30 cellular contexts compared by ENCODE assay signal in genomic region chr3:35780800-35781199, GRCh38.
"Had no signal": no experiment of that assay in that cellular context is flagged by ENCODE, and none has a peak within 500 bp of the region (broad histone marks: within the 10 kb centered on the region; RNA-seq: fewer than 3 reads in every experiment).

No MANE protein-coding gene starts in this region.

- H3K4me1 Mint-ChIP-seq: natural killer cell had no signal

- ATAC-seq: heart left ventricle; lower lobe of right lung; natural killer cell; pancreas; right cardiac atrium; stimulated activated naive B cell treated with anti-CD40 and anti-IgM and Interleukin-4, amounts not matched to agents 10 μg/mL and 1 μg/mL and 100 μg/mL, for 72 hours; stimulated activated naive CD8-positive, alpha-beta T cell treated with anti-CD3 and anti-CD28 coated beads, Interleukin-15, Interleukin-2, amounts not matched to agents 100 U/mL and 50 U/mL, for 24 hours had no signal

- H3K4me2 ChIP-seq: smooth muscle cell had no signal

- H3K9me3 Mint-ChIP-seq: mesothelial cell of epicardium; stimulated activated naive B cell treated with anti-CD40 and anti-IgM and Interleukin-4, amounts not matched to agents 10 μg/mL and 1 μg/mL and 100 μg/mL, for 72 hours had no signal

- H3K36me3 ChIP-seq: heart left ventricle, left ventricle myocardium inferior, lower lobe of right lung, pancreas, prostate gland, stomach, thyroid gland, transverse colon, upper lobe of left lung, vagina had no signal

- H3K9me3 ChIP-seq: heart left ventricle, left ventricle myocardium inferior, lower lobe of right lung, pancreas, prostate gland, stomach, testis, thyroid gland, transverse colon, upper lobe of left lung, vagina had no signal

- DNase-seq: heart left ventricle; hypothalamus; islet precursor cell; left ventricle myocardium inferior; lower lobe of right lung; mammary epithelial cell; mesenchymal stem cell; naive B cell; natural killer cell; nephron progenitor cell; nucleus accumbens; pancreas; posterior cingulate gyrus; retina; right cardiac atrium; stimulated activated CD4-positive, alpha-beta T cell treated with anti-CD3 and anti-CD28 coated beads, Interleukin-1b, Interleukin-23, amount 100 ng/mL, for 48 hours; stimulated activated CD4-positive, alpha-beta T cell treated with anti-CD3 and anti-CD28 coated beads, Interleukin-2, amount 100 ng/mL, for 48 hours; stimulated activated CD4-positive, alpha-beta T cell treated with anti-CD3 and anti-CD28 coated beads, Interleukin-4, amount 100 ng/mL, for 4 hours; stimulated activated CD8-positive, alpha-beta memory T cell treated with anti-CD3 and anti-CD28 coated beads, Interleukin-4, amount 100 ng/mL, for 48 hours; stimulated activated naive B cell treated with anti-CD40 and anti-IgM and Interleukin-4, amounts not matched to agents 10 μg/mL and 1 μg/mL and 100 μg/mL, for 72 hours; stimulated activated naive CD8-positive, alpha-beta T cell treated with anti-CD3 and anti-CD28 coated beads, Interleukin-15, Interleukin-2, amounts not matched to agents 100 U/mL and 50 U/mL, for 24 hours; stomach; testis; thyroid gland; transverse colon; upper lobe of left lung had no signal

- H3K27ac Mint-ChIP-seq: mesothelial cell of epicardium; naive B cell; natural killer cell; nephron progenitor cell; stimulated activated naive B cell treated with anti-CD40 and anti-IgM and Interleukin-4, amounts not matched to agents 10 μg/mL and 1 μg/mL and 100 μg/mL, for 72 hours had no signal

- H3K27me3 ChIP-seq: heart left ventricle, pancreas, stomach, testis, thyroid gland, transverse colon, upper lobe of left lung, vagina had no signal

- H3K4me3 ChIP-seq: heart left ventricle, left ventricle myocardium inferior, lower lobe of right lung, pancreas, prostate gland, smooth muscle cell, stomach, testis, thyroid gland, transverse colon, upper lobe of left lung, vagina had no signal

- H3K36me3 Mint-ChIP-seq: mesothelial cell of epicardium; naive B cell; natural killer cell; stimulated activated naive B cell treated with anti-CD40 and anti-IgM and Interleukin-4, amounts not matched to agents 10 μg/mL and 1 μg/mL and 100 μg/mL, for 72 hours had no signal

- H3K4me1 ChIP-seq: heart left ventricle, left ventricle myocardium inferior, lower lobe of right lung, pancreas, prostate gland, stomach, testis, thyroid gland, transverse colon, upper lobe of left lung, vagina had no signal

- H3K27me3 Mint-ChIP-seq: naive B cell; stimulated activated naive B cell treated with anti-CD40 and anti-IgM and Interleukin-4, amounts not matched to agents 10 μg/mL and 1 μg/mL and 100 μg/mL, for 72 hours had no signal

- H3K27ac ChIP-seq: heart left ventricle, left ventricle myocardium inferior, lower lobe of right lung, pancreas, prostate gland, stomach, testis, thyroid gland, transverse colon, upper lobe of left lung, vagina had no signal

- H3K4me3 Mint-ChIP-seq: mesothelial cell of epicardium; naive B cell; natural killer cell; nephron progenitor cell; stimulated activated naive B cell treated with anti-CD40 and anti-IgM and Interleukin-4, amounts not matched to agents 10 μg/mL and 1 μg/mL and 100 μg/mL, for 72 hours had no signal
